Comparison of ENCODE assay signal across 15 cellular contexts in the genomic region with DNA sequence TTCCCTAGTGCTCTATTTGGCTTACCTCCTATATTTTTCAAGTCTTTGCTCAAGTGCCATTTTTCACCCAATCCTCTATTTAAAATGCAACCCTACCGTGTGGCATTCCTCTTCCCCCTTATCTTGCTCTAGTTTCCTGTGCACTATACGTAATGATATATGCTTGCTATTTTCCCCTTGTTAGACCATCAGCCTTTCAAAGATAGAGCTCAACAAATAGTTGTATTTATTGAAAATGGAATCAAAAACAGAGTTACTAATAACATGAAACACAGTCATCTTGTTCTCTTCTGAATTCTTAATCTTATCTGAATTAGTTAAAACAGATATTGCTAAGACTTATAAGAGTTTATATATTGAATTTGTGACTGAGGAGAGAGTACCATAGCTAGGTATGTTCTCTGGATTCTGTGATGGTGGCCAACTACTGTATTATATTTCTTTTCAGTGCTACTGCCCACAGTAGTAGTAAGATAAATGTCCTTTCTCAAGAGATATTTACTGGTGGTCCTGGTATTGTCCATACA.
"Had no signal": no experiment of that assay in that cellular context is flagged by ENCODE, and none has a peak within 500 bp of the region (broad histone marks: within the 10 kb centered on the region; RNA-seq: fewer than 3 reads in every experiment).

No MANE protein-coding gene starts in this region.

- H3K9me3 Mint-ChIP-seq: endodermal cell had no signal

- H3K36me3 ChIP-seq: brain microvascular endothelial cell had no signal

- H3K4me3 Mint-ChIP-seq: endodermal cell had no signal

- H3K27ac ChIP-seq: brain microvascular endothelial cell, VCaP had no signal

- H3K27me3 ChIP-seq: brain microvascular endothelial cell had no signal

- ATAC-seq: right cardiac atrium had no signal

- DNase-seq: activated CD4-positive, alpha-beta T cell treated with anti-CD3 and anti-CD28 coated beads, Interleukin-2, amount 50 U/mL, for 1 hour; activated CD8-positive, alpha-beta memory T cell treated with anti-CD3 and anti-CD28 coated beads, Interleukin-2, amount 50 U/mL, for 48 hours; activated gamma-delta T cell treated with Interleukin-2 at 50 U/mL for 16 hours; amygdala; brain microvascular endothelial cell; cerebellar nuclear complex; dermis blood vessel endothelial cell; endodermal cell; erythroblast; hippocampal formation; right cardiac atrium; small intestine; T-helper 9 cell; trophoblast cell had no signal
